In the genomic region with DNA sequence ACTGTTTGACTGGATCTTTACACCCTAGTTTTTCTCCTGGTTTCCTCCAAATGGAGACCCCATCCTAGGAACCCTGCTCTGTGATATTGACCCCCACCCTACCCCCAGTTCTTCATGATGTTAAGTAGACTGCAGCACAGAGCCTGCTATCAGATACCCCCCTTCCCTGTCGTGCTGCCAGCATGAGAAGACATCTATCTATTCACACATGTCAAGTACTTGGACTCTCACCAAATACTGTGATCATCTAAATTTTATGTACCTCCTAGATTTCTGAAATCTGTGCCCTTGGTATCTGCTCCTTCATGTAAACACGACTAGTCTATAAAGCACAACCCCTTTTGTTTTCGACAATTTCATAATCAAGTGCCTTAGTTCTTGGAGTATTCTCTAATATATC, we compare ENCODE assay signal across 23 cellular contexts. TPM values are rescaled to one million over a fixed set of nuclear protein-coding genes. Genes with fewer than 3 reads are reported as not detected.
DNase-seq lines count a peak whose midpoint lies in the region; ATAC-seq, FAIRE-seq and TF ChIP-seq lines count a peak whose summit lies in the region.
"Had no signal": no experiment of that assay in that cellular context is flagged by ENCODE, and none has a peak within 500 bp of the region (broad histone marks: within the 10 kb centered on the region; RNA-seq: fewer than 3 reads in every experiment).

No MANE protein-coding gene starts in this region.

- TF ChIP-seq RAD21 in liver (IDR thresholded peaks at IDR 0.05) (no peak), HepG2 (CRISPR knock-in tag; IDR thresholded peaks at IDR 0.05) (no peak)

- H3K4me1 ChIP-seq in liver (ENCODE audit: control insufficient read depth in 4 of 4, insufficient read depth in 4 of 4, low read length in 3 of 4) (peaks cover 7 to 33% (median 14%) of the 10 kb centered on the region in 4 donors), HepG2 (ENCODE audit: insufficient read depth, low read length) (no peaks in the 10 kb centered on the region), esophagus muscularis mucosa (peaks cover 29 to 94% (median 86%) of the 10 kb centered on the region in 4 donors), neuronal stem cell (ENCODE audit: control insufficient read depth in 2 of 2, insufficient read depth in 1 of 2, low read depth in 1 of 2, low read length in 2 of 2) (no peaks in the 10 kb centered on the region)
- H3K4me1 ChIP-seq: body of pancreas, left lung had no signal

- no peak overlapping the region for H3K14ac ChIP-seq in neuronal stem cell (ENCODE audit: low read length)

- no peaks in the 10 kb centered on the region for H4K20me1 ChIP-seq in HepG2 (ENCODE audit: insufficient read depth, low read length)

- H3K23ac ChIP-seq in neuronal stem cell (ENCODE audit: low read depth, low read length, poor library complexity), result no peak overlapping the region

- H2BK12ac ChIP-seq in neuronal stem cell (ENCODE audit: low read length), result no peak overlapping the region

- intact Hi-C loops in HepG2 (cut with micrococcal nuclease; ENCODE audit: unreplicated experiment), result no loop called here
- intact Hi-C loops in esophagus muscularis mucosa (cut with DNase I), result no loop called here

- no peak overlapping the region for H3K9ac ChIP-seq in liver (ENCODE audit: low read depth in 1 of 2, low read length in 2 of 2)
- H3K9ac ChIP-seq in HepG2 (ENCODE audit: insufficient read depth, low read depth, low read length), result no peak overlapping the region
- no peak overlapping the region for H3K9ac ChIP-seq in neuronal stem cell (ENCODE audit: low read depth, low read length, poor library complexity)

- no peak overlapping the region for H3K18ac ChIP-seq in neuronal stem cell (ENCODE audit: low read length)

- H2BK120ac ChIP-seq in neuronal stem cell (ENCODE audit: low read depth, low read length), result no peak overlapping the region

- H4K91ac ChIP-seq in neuronal stem cell (ENCODE audit: low read depth, low read length, poor library complexity), result no peak overlapping the region

- no TSS peak for BruUV-seq in HepG2 (replicated peaks; lab: Mats Ljungman, UMichigan)

- H2BK15ac ChIP-seq in neuronal stem cell (ENCODE audit: low read length), result no peak overlapping the region

- H3K36me3 ChIP-seq in liver (ENCODE audit: control insufficient read depth in 4 of 4, insufficient read depth in 3 of 4, low read depth in 1 of 4, low read length in 3 of 4) (peaks cover 0 to 5% (median 1%) of the 10 kb centered on the region in 4 donors), HepG2 (replicated peaks in 1 of 2; ENCODE audit: control insufficient read depth in 1 of 2, insufficient read depth in 2 of 2, low read length in 2 of 2) (peaks cover 8 to 21% of the 10 kb centered on the region in 2 experiments), esophagus muscularis mucosa (peaks cover 0 to 29% (median 15%) of the 10 kb centered on the region in 4 donors), neuronal stem cell (replicated peaks in 1 of 2; ENCODE audit: control insufficient read depth in 2 of 2, insufficient read depth in 2 of 2, low read length in 2 of 2) (peaks cover 0 to 58% of the 10 kb centered on the region in 2 donors)
- H3K36me3 ChIP-seq: left lung had no signal

- TF ChIP-seq CTCF in liver (IDR thresholded peaks at IDR 0.05; ENCODE audit: low read depth, low read length, missing input control), result no peak
- no peak for TF ChIP-seq CTCF in HepG2 (CRISPR knock-in tag; IDR thresholded peaks at IDR 0.05)
- no peak for TF ChIP-seq CTCF in esophagus muscularis mucosa (IDR thresholded peaks at IDR 0.05)

- POLR2A ChIA-PET in HepG2 (lab: Yijun Ruan, JAX), result no interaction called here

- TF ChIP-seq POLR2A in HepG2 (IDR thresholded peaks at IDR 0.05; ENCODE audit: insufficient read depth in 1 of 2, low read depth in 2 of 2, low read length in 2 of 2) (no peak), esophagus muscularis mucosa (IDR thresholded peaks at IDR 0.05; ENCODE audit: low read depth) (no peak)

- TF ChIP-seq EP300 in HepG2 (IDR thresholded peaks at IDR 0.05; ENCODE audit: low read depth in 2 of 2, low read length in 2 of 2), result no peak
- no peak for TF ChIP-seq EP300 in HepG2 (CRISPR knock-in tag; IDR thresholded peaks at IDR 0.05; ENCODE audit: borderline replicate concordance)
- no peak for TF ChIP-seq EP300 in esophagus muscularis mucosa (IDR thresholded peaks at IDR 0.05)

- peaks cover 12% of the 10 kb centered on the region for H3K79me2 ChIP-seq in HepG2 (ENCODE audit: insufficient read depth, low read length)

- CTCF ChIA-PET in HepG2 (lab: Yijun Ruan, JAX; ENCODE audit: low intra/inter-chr PET ratio, low total read pairs), result no interaction called here

- FAIRE-seq in HepG2 (lab: Jason Lieb, UNC), result no peak
- FAIRE-seq: endothelial cell of umbilical vein had no signal

- H3K27me3 ChIP-seq in liver (ENCODE audit: control insufficient read depth in 4 of 4, insufficient read depth in 4 of 4, low read length in 3 of 4) (no peaks in the 10 kb centered on the region), HepG2 (ENCODE audit: control insufficient read depth in 1 of 2, insufficient read depth in 2 of 2, low read length in 2 of 2) (no peaks in the 10 kb centered on the region), esophagus muscularis mucosa (no peaks in the 10 kb centered on the region), neuronal stem cell (ENCODE audit: control insufficient read depth in 3 of 3, insufficient read depth in 3 of 3, low read depth in 1 of 3, low read length in 3 of 3) (no peaks in the 10 kb centered on the region)
- H3K27me3 ChIP-seq: body of pancreas, left lung, spleen, upper lobe of left lung had no signal

- no peak overlapping the region for H2BK5ac ChIP-seq in neuronal stem cell (ENCODE audit: low read length)

- H3K27ac ChIP-seq in liver (ENCODE audit: low read depth in 1 of 2, low read length in 2 of 2) (peak overlapping the region; percentile 36 to 62), HepG2 (ENCODE audit: extremely low read length, insufficient read depth, low read length) (no peak overlapping the region), esophagus muscularis mucosa (replicated peaks in 1 of 4) (peak overlapping the region; percentile 8 to 60 (median 26)), neuronal stem cell (replicated peaks; ENCODE audit: low read length) (no peak overlapping the region)
- H3K27ac ChIP-seq: body of pancreas, C4-2B, left lung, spleen had no signal

- H2AFZ ChIP-seq in HepG2 (ENCODE audit: low read length) (no peak overlapping the region), neuronal stem cell (ENCODE audit: low read length) (no peak overlapping the region)

- ATAC-seq in HepG2, result no peak
- ATAC-seq: activated T-cell treated with anti-CD3 and anti-CD28 coated beads, Interleukin-2, amount 50 U/mL, for 72 hours; body of pancreas; left lung; naive thymus-derived CD4-positive, alpha-beta T cell; Panc1 had no signal

- no peak overlapping the region for H3K4ac ChIP-seq in neuronal stem cell (ENCODE audit: low read length)

- H3K4me3 ChIP-seq in liver (ENCODE audit: low read depth in 1 of 3, low read length in 3 of 3) (no peak overlapping the region), HepG2 (replicated peaks in 1 of 3; ENCODE audit: insufficient read depth in 1 of 3, low read depth in 2 of 3, low read length in 3 of 3) (no peak overlapping the region), esophagus muscularis mucosa (no peak overlapping the region), neuronal stem cell (ENCODE audit: low read length in 2 of 2) (no peak overlapping the region)
- H3K4me3 ChIP-seq: body of pancreas, left lung, spleen, upper lobe of left lung had no signal

- DNase-seq in HepG2 (ENCODE audit: low spot score), result no peak
- DNase-seq in NCI-H2171 (lab: John Stamatoyannopoulos, UW), result peak; percentile 13
- DNase-seq in esophagus muscularis mucosa (ENCODE audit: extremely low spot score), result no peak
- no peak for DNase-seq in NAMALWA (ENCODE audit: low spot score)
- DNase-seq in islet precursor cell, result no peak
- no peak for DNase-seq in hepatic stellate cell (ENCODE audit: low spot score)
- no peak for DNase-seq in neuronal stem cell (ENCODE audit: low spot score)
- DNase-seq: activated CD4-positive, alpha-beta T cell treated with anti-CD3 and anti-CD28 coated beads, Interleukin-2, amount 10 ng/mL, durations not matched to agents 7 days and 5 days; activated naive CD4-positive, alpha-beta T cell; activated T-cell treated with anti-CD3 and anti-CD28 coated beads, Interleukin-2, amount 50 U/mL, for 72 hours; body of pancreas; left lung; midbrain; naive thymus-derived CD4-positive, alpha-beta T cell; NCI-H187 treated with DMSO at 0.1 percent for 48 hours; NCI-H524 treated with DMSO at 0.1 percent for 48 hours; SHP77; spleen had no signal

- H3K9me3 ChIP-seq in liver (ENCODE audit: control insufficient read depth in 4 of 4, low read length in 3 of 4) (no peaks in the 10 kb centered on the region), HepG2 (ENCODE audit: low read length) (no peaks in the 10 kb centered on the region), esophagus muscularis mucosa (no peaks in the 10 kb centered on the region), neuronal stem cell (replicated peaks in 1 of 2; ENCODE audit: control insufficient read depth in 2 of 2, insufficient read depth in 1 of 2, low read depth in 1 of 2, low read length in 2 of 2) (peaks cover 0 to 11% of the 10 kb centered on the region in 2 donors)
- H3K9me3 ChIP-seq: body of pancreas, left lung, spleen, upper lobe of left lung had no signal

- H4K8ac ChIP-seq in neuronal stem cell (ENCODE audit: low read depth, low read length), result no peak overlapping the region

- H3K4me2 ChIP-seq in HepG2 (ENCODE audit: low read depth, low read length) (no peak overlapping the region), neuronal stem cell (ENCODE audit: insufficient read depth, low read length, poor library complexity, severe bottlenecking) (no peak overlapping the region)

- no peaks in the 10 kb centered on the region for H3K79me1 ChIP-seq in neuronal stem cell (ENCODE audit: low read depth, low read length)

- WGBS in liver, result 47% methylated on average over 3 of the region's 3 CpGs
- WGBS in HepG2 (ENCODE audit: low lambda C conversion rate), result 94% methylated on average over 3 of the region's 3 CpGs
- WGBS in esophagus muscularis mucosa, result 68% methylated on average over 3 of the region's 3 CpGs
- WGBS in neuronal stem cell (ENCODE audit: extremely low coverage in 2 of 2, insufficient read length in 2 of 2, insufficient replicate concordance in 1 of 2), 2 donors, result no CpG with 5 or more reads among the region's 3 CpGs

- H2AK5ac ChIP-seq in neuronal stem cell (ENCODE audit: low read depth, low read length), result no peak overlapping the region

- in situ Hi-C loops in HepG2 (cut with HindIII; ENCODE audit: extremely low pct_ligation_motif_present, low pct_unique_long_range_greater_than_20kb), result no loop called here

RNA-seq across cellular contexts. Expression of gene FERMT2, which starts 38.9 kb away (rescaled TPM):
- 10 to 100 TPM; 34.8 to 51.3 TPM for total RNA-seq in liver
- 10 to 100 TPM; 23.9 to 45.9 TPM for polyA plus RNA-seq in liver
- total RNA-seq in HepG2 (2016; rRNA removed; fragmentation: Illumina TruSeq; extraction: Trizol), result 60.4 and 86.5 TPM in 2 replicates
- 5.5 and 6.1 TPM in 2 replicates for total RNA-seq in HepG2 (2016; cell fraction: cytosol; rRNA removed; fragmentation: Illumina TruSeq; extraction: Trizol; ENCODE audit: low read depth)
- total RNA-seq in HepG2 (2016; cell fraction: insoluble cytoplasmic fraction; rRNA removed; fragmentation: Illumina TruSeq; extraction: Trizol), result 56.7 and 83.2 TPM in 2 replicates
- 14.3 and 17.6 TPM in 2 replicates for total RNA-seq in HepG2 (2016; cell fraction: membrane; rRNA removed; fragmentation: Illumina TruSeq; extraction: Trizol)
- total RNA-seq in HepG2 (2016; cell fraction: nucleus; rRNA removed; fragmentation: Illumina TruSeq; extraction: Trizol), result 41.6 and 44.8 TPM in 2 replicates
- polyA plus RNA-seq in HepG2 (2011; rRNA removed), result 25.1 and 36.2 TPM in 2 replicates
- polyA plus RNA-seq in HepG2 (2011; cell fraction: cytosol; rRNA removed), result 15.4 and 19.3 TPM in 2 replicates
- polyA plus RNA-seq in HepG2 (2011; cell fraction: nucleus; rRNA removed), result 14.5 and 17.7 TPM in 2 replicates
- 28.0 and 32.5 TPM in 2 replicates for polyA plus RNA-seq in HepG2 (2012)
- 2.1 and 2.5 TPM in 2 replicates for polyA plus RNA-seq in HepG2 (2016; cell fraction: cytosol; fragmentation: Illumina TruSeq; extraction: Trizol; ENCODE audit: low read depth)
- 65.2 and 71.0 TPM in 2 replicates for polyA plus RNA-seq in HepG2 (2016; cell fraction: insoluble cytoplasmic fraction; fragmentation: Illumina TruSeq; extraction: Trizol; ENCODE audit: low read depth)
- 8.3 and 9.2 TPM in 2 replicates for polyA plus RNA-seq in HepG2 (2016; cell fraction: membrane; fragmentation: Illumina TruSeq; extraction: Trizol; ENCODE audit: low read depth)
- 59.0 and 63.9 TPM in 2 replicates for polyA plus RNA-seq in HepG2 (2016; cell fraction: nucleus; fragmentation: Illumina TruSeq; extraction: Trizol; ENCODE audit: insufficient read depth, low read depth)
- 15.8 and 48.5 TPM in 2 replicates for polyA minus RNA-seq in HepG2 (2011; rRNA and poly(A)+ RNA removed; ENCODE audit: low replicate concordance)
- polyA minus RNA-seq in HepG2 (2011; cell fraction: cytosol; rRNA and poly(A)+ RNA removed), result 23.5 and 25.8 TPM in 2 replicates
- 39.3 and 47.6 TPM in 2 replicates for polyA minus RNA-seq in HepG2 (2011; cell fraction: nucleus; rRNA and poly(A)+ RNA removed)
- 100 to 1,000 TPM; 293 to 397 (median 370) TPM for total RNA-seq in esophagus muscularis mucosa
- 98.8 TPM for polyA plus RNA-seq in neuronal stem cell (2013, experiment 1 of 2)
- 103 TPM for polyA plus RNA-seq in neuronal stem cell (2013, experiment 2 of 2)
- polyA plus RNA-seq: naive thymus-derived CD4-positive, alpha-beta T cell had no signal

Comparison
In these comparisons a context has a peak if more than half of its experiments do, and no peak if none do; other contexts are left out.
1. H3K27ac ChIP-seq: peak in liver (2 of 2) and esophagus muscularis mucosa (4 of 4); none in HepG2 (single experiment) and neuronal stem cell (single experiment).